Comparison of ENCODE assay signal across 1 cellular context in genomic region chrX:154719132-154719675, GRCh38.
TF ChIP-seq lines count a peak whose summit lies in the region.

No MANE protein-coding gene starts in this region.

TF ChIP-seq in HepG2, 621 proteins besides CTCF, POLR2A, EP300 and RAD21:
- TF ChIP-seq TGIF2 (CRISPR knock-in tag; IDR thresholded peaks at IDR 0.05) = no peak
- TF ChIP-seq ZSCAN12 (CRISPR knock-in tag; IDR thresholded peaks at IDR 0.05) = no peak
- no peak for TF ChIP-seq ERF (CRISPR knock-in tag; IDR thresholded peaks at IDR 0.05)
